In the genomic region with DNA sequence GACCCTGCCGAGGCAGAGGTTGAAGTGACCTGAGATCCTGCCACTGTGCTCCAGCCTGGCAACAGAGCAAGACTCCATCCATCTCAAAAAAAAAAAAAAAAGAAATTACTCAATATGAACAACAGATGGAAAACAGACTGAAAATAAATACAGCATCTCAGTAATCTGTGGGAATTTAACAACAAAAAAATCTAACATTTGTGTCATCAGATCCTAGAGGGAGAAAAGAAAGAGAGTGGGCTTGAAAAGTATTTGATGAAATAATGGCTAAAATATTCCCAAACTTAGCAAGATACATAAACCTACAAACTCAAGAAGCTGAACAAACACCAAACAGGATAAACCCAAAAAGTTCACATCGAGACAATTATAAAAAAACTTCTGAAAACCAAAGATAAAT, we compare ENCODE assay signal across 13 cellular contexts.
"Had no signal": no experiment of that assay in that cellular context is flagged by ENCODE, and none has a peak within 500 bp of the region (broad histone marks: within the 10 kb centered on the region; RNA-seq: fewer than 3 reads in every experiment).

No MANE protein-coding gene starts in this region.

- H3K27me3 Mint-ChIP-seq: naive thymus-derived CD8-positive, alpha-beta T cell had no signal

- H3K4me1 Mint-ChIP-seq: endodermal cell had no signal

- ATAC-seq: esophagus mucosa; foreskin keratinocyte; naive thymus-derived CD8-positive, alpha-beta T cell had no signal

- H3K4me3 Mint-ChIP-seq: endodermal cell; naive thymus-derived CD8-positive, alpha-beta T cell had no signal

- H3K27ac Mint-ChIP-seq: endodermal cell; naive thymus-derived CD8-positive, alpha-beta T cell had no signal

- DNase-seq: colonic mucosa; effector CD4-positive, alpha-beta T cell; endodermal cell; foreskin keratinocyte; kidney glomerular epithelial cell; mammary epithelial cell; naive thymus-derived CD8-positive, alpha-beta T cell; sigmoid colon; small intestine; stimulated activated CD4-positive, alpha-beta T cell treated with anti-CD3 and anti-CD28 coated beads, Interleukin-12 subunit alpha, Interleukin-12 subunit beta, amount 100 ng/mL, for 4 hours; stimulated activated naive CD4-positive, alpha-beta T cell; trophoblast cell had no signal
